In the genomic region with DNA sequence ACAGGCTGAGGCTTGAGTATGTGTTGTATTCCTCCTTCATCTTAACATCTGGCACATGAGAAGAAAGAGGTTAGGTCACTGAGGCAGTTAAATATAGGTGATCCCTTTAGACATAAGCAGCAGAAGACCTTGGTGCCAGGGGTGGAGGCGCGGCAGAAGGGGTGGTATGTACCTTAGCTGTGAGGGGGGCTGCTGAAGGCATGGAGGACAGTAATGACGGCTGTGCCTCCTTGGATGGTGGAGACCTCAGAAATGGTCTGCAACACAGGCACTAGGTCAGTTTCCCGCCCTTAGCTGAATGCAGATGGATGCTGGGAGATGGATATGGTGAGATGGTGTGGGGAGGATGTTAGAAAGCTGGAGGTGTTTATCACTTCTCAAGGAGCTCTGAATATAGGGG, we compare ENCODE assay signal across 18 cellular contexts. TPM values are rescaled to one million over a fixed set of nuclear protein-coding genes. Genes with fewer than 3 reads are reported as not detected.
DNase-seq lines count a peak whose midpoint lies in the region; ATAC-seq and TF ChIP-seq lines count a peak whose summit lies in the region.
"Had no signal": no experiment of that assay in that cellular context is flagged by ENCODE, and none has a peak within 500 bp of the region (broad histone marks: within the 10 kb centered on the region; RNA-seq: fewer than 3 reads in every experiment).

No MANE protein-coding gene starts in this region.

- no peak for TF ChIP-seq EP300 in upper lobe of left lung (IDR thresholded peaks at IDR 0.05)

- no peak for TF ChIP-seq CTCF in HFFc6 (IDR thresholded peaks at IDR 0.05)
- no peak for TF ChIP-seq CTCF in nephron progenitor cell (IDR thresholded peaks at IDR 0.05)
- no peak for TF ChIP-seq CTCF in upper lobe of left lung (IDR thresholded peaks at IDR 0.05)
- no peak for TF ChIP-seq CTCF in brain microvascular endothelial cell (IDR thresholded peaks at IDR 0.05; ENCODE audit: low read depth, low read length, missing control alignments)
- TF ChIP-seq CTCF in endothelial cell (IDR thresholded peaks at IDR 0.05; ENCODE audit: unreplicated experiment): no peak

- peak overlapping the region in 3 of 4 donors; percentile 19 to 94 (median 55) for H3K4me3 Mint-ChIP-seq in CD4-positive, CD25-positive, alpha-beta regulatory T cell
- no peak overlapping the region for H3K4me3 Mint-ChIP-seq in HFFc6
- H3K4me3 Mint-ChIP-seq in nephron progenitor cell: peak overlapping the region; percentile 55
- no peak overlapping the region for H3K4me3 Mint-ChIP-seq in endothelial cell (ENCODE audit: unreplicated experiment)
- H3K4me3 Mint-ChIP-seq: activated CD4-positive, alpha-beta T cell treated with anti-CD3 and anti-CD28 coated beads, Interleukin-2, amount 10 ng/mL, durations not matched to agents 24 days and 14 days; T-helper 2 cell treated with Interferon-gamma antibody and Interleukin-4, amounts not matched to agents 5 μg/mL and 100 μg/mL, for 36 hours had no signal

- peaks cover 11 to 25% (median 20%) of the 10 kb centered on the region in 4 donors for H3K4me1 Mint-ChIP-seq in CD4-positive, CD25-positive, alpha-beta regulatory T cell
- peaks cover 24% of the 10 kb centered on the region for H3K4me1 Mint-ChIP-seq in HFFc6 (ENCODE audit: low read depth)
- peaks cover 65% of the 10 kb centered on the region for H3K4me1 Mint-ChIP-seq in nephron progenitor cell
- H3K4me1 Mint-ChIP-seq in endothelial cell (ENCODE audit: unreplicated experiment): peaks cover 33% of the 10 kb centered on the region

- DNase-seq in CD4-positive, CD25-positive, alpha-beta regulatory T cell: no peak
- DNase-seq in HFFc6 (no peak), cerebellar cortex (ENCODE audit: low spot score) (peak; percentile 25), nephron progenitor cell (no peak), activated gamma-delta T cell (lab: John Stamatoyannopoulos, UW) (no peak), upper lobe of left lung (no peak), brain microvascular endothelial cell (no peak), endothelial cell (ENCODE audit: low spot score) (no peak)
- DNase-seq: activated CD4-positive, alpha-beta T cell treated with anti-CD3 and anti-CD28 coated beads, Interleukin-2, amount 10 ng/mL, durations not matched to agents 24 days and 14 days; activated T-cell treated with anti-CD3 and anti-CD28 coated beads, Interleukin-2, amount 50 U/mL, for 48 hours; amygdala; MV-4-11; NCI-H82; RPMI8226; stimulated activated naive CD4-positive, alpha-beta T cell had no signal

- peaks cover 13% of the 10 kb centered on the region for H3K36me3 Mint-ChIP-seq in CD4-positive, CD25-positive, alpha-beta regulatory T cell
- H3K36me3 Mint-ChIP-seq in HFFc6 (ENCODE audit: low read depth) (peaks cover 19% of the 10 kb centered on the region), nephron progenitor cell (ENCODE audit: low read depth) (peaks cover 15% of the 10 kb centered on the region), endothelial cell (ENCODE audit: low read depth, unreplicated experiment) (peaks cover 26% of the 10 kb centered on the region)

- peak overlapping the region in 2 of 3 donors; percentile 66 to 70 for H3K27ac Mint-ChIP-seq in CD4-positive, CD25-positive, alpha-beta regulatory T cell
- peak overlapping the region; percentile 39; the same call in 1 of the 2 replicates for H3K27ac Mint-ChIP-seq in HFFc6
- no peak overlapping the region for H3K27ac Mint-ChIP-seq in nephron progenitor cell
- H3K27ac Mint-ChIP-seq in endothelial cell (ENCODE audit: unreplicated experiment): no peak overlapping the region
- H3K27ac Mint-ChIP-seq: activated CD4-positive, alpha-beta T cell treated with anti-CD3 and anti-CD28 coated beads, Interleukin-2, amount 10 ng/mL, durations not matched to agents 24 days and 14 days; T-helper 2 cell treated with Interferon-gamma antibody and Interleukin-4, amounts not matched to agents 5 μg/mL and 100 μg/mL, for 36 hours had no signal

- H3K27me3 ChIP-seq in CD4-positive, CD25-positive, alpha-beta regulatory T cell (ENCODE audit: control insufficient read depth, insufficient read depth, low read length): no peaks in the 10 kb centered on the region
- H3K27me3 ChIP-seq in upper lobe of left lung: no peaks in the 10 kb centered on the region
- H3K27me3 ChIP-seq in brain microvascular endothelial cell (replicated peaks): no peaks in the 10 kb centered on the region

- ATAC-seq in CD4-positive, CD25-positive, alpha-beta regulatory T cell (ENCODE audit: low read depth in 2 of 2): no peak
- ATAC-seq in upper lobe of left lung (ENCODE audit: low FRiP score in 2 of 2): no peak
- ATAC-seq: HCT116 had no signal

- in situ Hi-C loops in brain microvascular endothelial cell (cut with HindIII; ENCODE audit: low pct_ligation_motif_present, low sequenced_read_pairs): no loop called here

- peaks cover 40% of the 10 kb centered on the region for H3K36me3 ChIP-seq in CD4-positive, CD25-positive, alpha-beta regulatory T cell (ENCODE audit: control insufficient read depth, insufficient read depth, low read length)
- H3K36me3 ChIP-seq in upper lobe of left lung (peaks cover 10 to 49% (median 42%) of the 10 kb centered on the region in 4 donors), brain microvascular endothelial cell (replicated peaks) (peaks cover 38% of the 10 kb centered on the region)

- H3K27me3 Mint-ChIP-seq in CD4-positive, CD25-positive, alpha-beta regulatory T cell: no peaks in the 10 kb centered on the region
- H3K27me3 Mint-ChIP-seq in HFFc6 (ENCODE audit: insufficient read depth): peaks cover 10% of the 10 kb centered on the region; the same call in 1 of the 2 replicates
- peaks cover 9% of the 10 kb centered on the region for H3K27me3 Mint-ChIP-seq in nephron progenitor cell (ENCODE audit: low read depth, poor library complexity)
- peaks cover 21% of the 10 kb centered on the region for H3K27me3 Mint-ChIP-seq in endothelial cell (ENCODE audit: unreplicated experiment)
- H3K27me3 Mint-ChIP-seq: activated CD4-positive, alpha-beta T cell treated with anti-CD3 and anti-CD28 coated beads, Interleukin-2, amount 10 ng/mL, durations not matched to agents 24 days and 14 days had no signal

- peaks cover 27% of the 10 kb centered on the region for H3K4me1 ChIP-seq in CD4-positive, CD25-positive, alpha-beta regulatory T cell (ENCODE audit: control insufficient read depth, insufficient read depth, low read length, poor library complexity, severe bottlenecking)
- peaks cover 13 to 37% (median 22%) of the 10 kb centered on the region in 4 donors for H3K4me1 ChIP-seq in upper lobe of left lung

- TF ChIP-seq POLR2A in upper lobe of left lung (IDR thresholded peaks at IDR 0.05): no peak

- H3K4me3 ChIP-seq in CD4-positive, CD25-positive, alpha-beta regulatory T cell (ENCODE audit: low read depth, low read length): no peak overlapping the region
- no peak overlapping the region for H3K4me3 ChIP-seq in upper lobe of left lung
- no peak overlapping the region for H3K4me3 ChIP-seq in brain microvascular endothelial cell (ENCODE audit: low read depth, low read length)
- H3K4me3 ChIP-seq: skin epidermis had no signal

- H3K9me3 ChIP-seq in CD4-positive, CD25-positive, alpha-beta regulatory T cell (ENCODE audit: control insufficient read depth in 2 of 2, low read length in 2 of 2): no peaks in the 10 kb centered on the region
- H3K9me3 ChIP-seq in upper lobe of left lung: no peaks in the 10 kb centered on the region

- no peak overlapping the region for H3K27ac ChIP-seq in CD4-positive, CD25-positive, alpha-beta regulatory T cell (ENCODE audit: insufficient read depth, low read length, poor library complexity, severe bottlenecking)
- H3K27ac ChIP-seq in upper lobe of left lung (no peak overlapping the region), brain microvascular endothelial cell (no peak overlapping the region)
- H3K27ac ChIP-seq: skin epidermis had no signal

- 93 to 94% methylated on average over 4 of the region's 4 CpGs for WGBS in upper lobe of left lung, 2 donors

- peaks cover 0 to 3% (median 0%) of the 10 kb centered on the region in 7 donors for H3K9me3 Mint-ChIP-seq in CD4-positive, CD25-positive, alpha-beta regulatory T cell
- H3K9me3 Mint-ChIP-seq in HFFc6: no peaks in the 10 kb centered on the region
- no peaks in the 10 kb centered on the region for H3K9me3 Mint-ChIP-seq in nephron progenitor cell
- H3K9me3 Mint-ChIP-seq in endothelial cell (ENCODE audit: unreplicated experiment): no peaks in the 10 kb centered on the region
- H3K9me3 Mint-ChIP-seq: activated CD4-positive, alpha-beta T cell treated with anti-CD3 and anti-CD28 coated beads, Interleukin-2, amount 10 ng/mL, durations not matched to agents 24 days and 14 days; T-helper 2 cell treated with Interferon-gamma antibody and Interleukin-4, amounts not matched to agents 5 μg/mL and 100 μg/mL, for 36 hours had no signal

RNA-seq across cellular contexts. Expression of gene PNMA1, which starts 1.5 kb away (rescaled TPM):
- 42.6 TPM for total RNA-seq in CD4-positive, CD25-positive, alpha-beta regulatory T cell
- polyA plus RNA-seq in CD4-positive, CD25-positive, alpha-beta regulatory T cell: 10 to 100 TPM; 45.2 to 54.1 (median 51.9) TPM
- 10 to 100 TPM; 51.1 to 60.9 (median 53.2) TPM for total RNA-seq in HFFc6 (2021; fragmentation: NEBNext Ultra II Directional; extraction: Animal tissue kit (Norgen Biotek cat#: 25700))
- total RNA-seq in upper lobe of left lung: 10 to 100 TPM in 5 of 6 donors, 1 to 10 TPM in 1; 9.9 to 28.9 (median 15.2) TPM
- 32.7 TPM for total RNA-seq in endothelial cell (ENCODE audit: unreplicated experiment)

Comparison
In these comparisons a context has a peak if more than half of its experiments do, and no peak if none do; other contexts are left out.
1. H3K27ac Mint-ChIP-seq: peak in CD4-positive, CD25-positive, alpha-beta regulatory T cell (2 of 3) and HFFc6 (single experiment); none in nephron progenitor cell (single experiment) and endothelial cell (single experiment).
2. H3K4me3 Mint-ChIP-seq: peak in CD4-positive, CD25-positive, alpha-beta regulatory T cell (3 of 4) and nephron progenitor cell (single experiment); none in HFFc6 (single experiment) and endothelial cell (single experiment).